8 cellular contexts compared by ENCODE assay signal in genomic region chr7:95608344-95609173, GRCh38. TPM values are rescaled to one million over a fixed set of nuclear protein-coding genes. Genes with fewer than 3 reads are reported as not detected.
DNase-seq lines count a peak whose midpoint lies in the region; ATAC-seq and TF ChIP-seq lines count a peak whose summit lies in the region.

No MANE protein-coding gene starts in this region.

- peak overlapping the region; percentile 10 for H3K4me3 Mint-ChIP-seq in activated naive CD8-positive, alpha-beta T cell treated with anti-CD3 and anti-CD28 coated beads, Interleukin-2, amount 50 U/mL, for 24 hours
- H3K4me3 Mint-ChIP-seq in activated naive CD8-positive, alpha-beta T cell treated with anti-CD3 and anti-CD28 coated beads for 36 hours = no peak overlapping the region

- H3K36me3 Mint-ChIP-seq in activated naive CD8-positive, alpha-beta T cell treated with anti-CD3 and anti-CD28 coated beads, Interleukin-2, amount 50 U/mL, for 24 hours (ENCODE audit: low read depth) = no peaks in the 10 kb centered on the region
- H3K36me3 Mint-ChIP-seq in activated naive CD8-positive, alpha-beta T cell treated with anti-CD3 and anti-CD28 coated beads for 36 hours = no peaks in the 10 kb centered on the region

- peaks cover 6% of the 10 kb centered on the region for H3K9me3 Mint-ChIP-seq in activated naive CD8-positive, alpha-beta T cell treated with anti-CD3 and anti-CD28 coated beads, Interleukin-2, amount 50 U/mL, for 24 hours
- peaks cover 2% of the 10 kb centered on the region for H3K9me3 Mint-ChIP-seq in activated naive CD8-positive, alpha-beta T cell treated with anti-CD3 and anti-CD28 coated beads for 36 hours

- H3K27ac ChIP-seq in adipose tissue (ENCODE audit: low read depth, low read length) = peak overlapping the region; percentile 79

- no peaks in the 10 kb centered on the region for H3K27me3 Mint-ChIP-seq in activated naive CD8-positive, alpha-beta T cell treated with anti-CD3 and anti-CD28 coated beads, Interleukin-2, amount 50 U/mL, for 24 hours
- peaks cover 28% of the 10 kb centered on the region for H3K27me3 Mint-ChIP-seq in activated naive CD8-positive, alpha-beta T cell treated with anti-CD3 and anti-CD28 coated beads for 36 hours

- peak; percentile 18 for DNase-seq in activated naive CD8-positive, alpha-beta T cell treated with anti-CD3 and anti-CD28 coated beads, Interleukin-2, amount 50 U/mL, for 24 hours
- no peak for DNase-seq in activated naive CD8-positive, alpha-beta T cell treated with anti-CD3 and anti-CD28 coated beads for 36 hours
- peak; percentile 54 for DNase-seq in NCI-H1105 treated with DMSO at 0.1 percent for 48 hours (lab: John Stamatoyannopoulos, UW)
- DNase-seq in head of caudate nucleus = peak; percentile 21 to 86 (median 64)
- DNase-seq in omental fat pad (ENCODE audit: low spot score) = peak; percentile 65
- DNase-seq in stimulated activated CD4-positive, alpha-beta T cell treated with anti-CD3 and anti-CD28 coated beads, Interleukin-15, amount 100 ng/mL, for 24 hours = no peak

- WGBS in adipose tissue, 3 donors = 1 to 4% (median 3%) methylated on average over 11 of the region's 11 CpGs

- TF ChIP-seq CTCF in omental fat pad (IDR thresholded peaks at IDR 0.05) = no peak

- ATAC-seq in activated naive CD8-positive, alpha-beta T cell treated with anti-CD3 and anti-CD28 coated beads, Interleukin-2, amount 50 U/mL, for 24 hours = peak; percentile 73
- ATAC-seq in HG02763 (IDR thresholded peaks at IDR 0.05; ENCODE audit: unreplicated experiment) (peak; percentile 99), omental fat pad (ENCODE audit: low FRiP score) (peak; percentile 99)

- H3K4me1 Mint-ChIP-seq in activated naive CD8-positive, alpha-beta T cell treated with anti-CD3 and anti-CD28 coated beads, Interleukin-2, amount 50 U/mL, for 24 hours = peaks cover 21% of the 10 kb centered on the region
- peaks cover 2% of the 10 kb centered on the region for H3K4me1 Mint-ChIP-seq in activated naive CD8-positive, alpha-beta T cell treated with anti-CD3 and anti-CD28 coated beads for 36 hours

- intact Hi-C loops in head of caudate nucleus (cut with DNase I) = loop anchor here (10.0 kb wide), 1 partner anchor 66 kb away; no protein-coding TSS in a partner anchor

- peak overlapping the region; percentile 31 for H3K27ac Mint-ChIP-seq in activated naive CD8-positive, alpha-beta T cell treated with anti-CD3 and anti-CD28 coated beads, Interleukin-2, amount 50 U/mL, for 24 hours
- no peak overlapping the region for H3K27ac Mint-ChIP-seq in activated naive CD8-positive, alpha-beta T cell treated with anti-CD3 and anti-CD28 coated beads for 36 hours

RNA-seq across cellular contexts. Expression of gene PDK4, which starts 12.2 kb away (rescaled TPM):
- not detected for total RNA-seq in activated naive CD8-positive, alpha-beta T cell treated with anti-CD3 and anti-CD28 coated beads for 36 hours
- 100 to 1,000 TPM; 106 to 387 (median 182) TPM for polyA plus RNA-seq in adipose tissue
- 100 to 1,000 TPM; 511 to 996 (median 618) TPM for total RNA-seq in omental fat pad

Comparison
In these comparisons a context has a peak if more than half of its experiments do, and no peak if none do; other contexts are left out.
1. DNase-seq: peak in activated naive CD8-positive, alpha-beta T cell treated with anti-CD3 and anti-CD28 coated beads, Interleukin-2, amount 50 U/mL, for 24 hours (single experiment), NCI-H1105 treated with DMSO at 0.1 percent for 48 hours (single experiment), head of caudate nucleus (42 of 42) and omental fat pad (single experiment); none in activated naive CD8-positive, alpha-beta T cell treated with anti-CD3 and anti-CD28 coated beads for 36 hours (single experiment) and stimulated activated CD4-positive, alpha-beta T cell treated with anti-CD3 and anti-CD28 coated beads, Interleukin-15, amount 100 ng/mL, for 24 hours (single experiment).
2. RNA of gene PDK4, which starts 12.2 kb away (total RNA-seq): 511 to 996 TPM in omental fat pad; not detected in activated naive CD8-positive, alpha-beta T cell treated with anti-CD3 and anti-CD28 coated beads for 36 hours; every median in the first group is over 100 times any median in the second.
3. Peak in every context shown above with its lines, with median percentiles within 50 percentile points of each other: ATAC-seq.